1 cellular context compared by ENCODE assay signal in the genomic region with DNA sequence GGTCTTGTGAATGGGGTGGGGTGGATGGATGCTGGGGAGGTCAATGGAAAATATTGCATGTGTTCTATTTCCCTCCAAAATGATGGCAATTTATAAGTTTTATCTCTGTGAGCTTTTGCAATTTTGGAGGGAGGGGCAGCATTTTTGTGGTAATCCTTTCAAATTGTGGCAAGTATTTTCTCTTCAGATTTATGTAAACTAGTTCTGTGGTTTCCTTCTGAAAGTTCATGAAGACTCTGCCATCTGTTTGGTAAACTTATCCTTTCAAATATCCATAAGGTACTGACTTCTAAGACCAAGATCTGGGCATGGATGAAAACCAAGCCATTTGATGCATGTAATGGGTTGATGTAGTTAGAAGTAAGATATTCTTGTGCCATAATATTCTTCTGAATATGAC.
TF ChIP-seq lines count a peak whose summit lies in the region.

No MANE protein-coding gene starts in this region.

TF ChIP-seq in GM23338, 12 proteins besides CTCF, POLR2A, EP300 and RAD21 (continued from another document):
- no peak for TF ChIP-seq REST (IDR thresholded peaks at IDR 0.05; ENCODE audit: unreplicated experiment)
- no peak for TF ChIP-seq JUNB (IDR thresholded peaks at IDR 0.05; ENCODE audit: unreplicated experiment)
- no peak for TF ChIP-seq ZNF114 (CRISPR knock-in tag; IDR thresholded peaks at IDR 0.05)
- TF ChIP-seq ZNF331 (CRISPR knock-in tag; IDR thresholded peaks at IDR 0.05; ENCODE audit: low read depth), result no peak
- no peak for TF ChIP-seq EZH2 (IDR thresholded peaks at IDR 0.05; ENCODE audit: low read depth, unreplicated experiment)
